Comparison of ENCODE assay signal across 8 cellular contexts in genomic region chr21:32569261-32570230, GRCh38. TPM values are rescaled to one million over a fixed set of nuclear protein-coding genes. Genes with fewer than 3 reads are reported as not detected.
A peak's percentile ranks its signal among the peaks of the same experiment; 100 is the strongest.
DNase-seq lines count a peak whose midpoint lies in the region; ATAC-seq and TF ChIP-seq lines count a peak whose summit lies in the region.

No MANE protein-coding gene starts in this region.

- peak; percentile 56 for DNase-seq in DMS79 (lab: John Stamatoyannopoulos, UW)
- peak; percentile 96 for DNase-seq in GM23338 (ENCODE audit: low spot score)
- DNase-seq in LoVo (ENCODE audit: low spot score): peak; percentile 80
- DNase-seq in SHP77 treated with DMSO at 0.1 percent for 48 hours (lab: John Stamatoyannopoulos, UW): peak; percentile 54
- peak; percentile 86 for DNase-seq in activated gamma-delta T cell treated with Interleukin-2 at 50 U/mL for 16 hours
- peak; percentile 70 for DNase-seq in foreskin melanocyte
- peak; percentile 82 for DNase-seq in neural crest cell (ENCODE audit: low read depth, low spot score)

- no peaks in the 10 kb centered on the region for H3K9me2 ChIP-seq in GM23338 (ENCODE audit: insufficient read depth)

- no peaks in the 10 kb centered on the region for H3K79me2 ChIP-seq in GM23338 (replicated peaks; ENCODE audit: insufficient read depth)

- H3K4me2 ChIP-seq in GM23338: peak overlapping the region; percentile 99

- H3K36me3 Mint-ChIP-seq in GM23338 (ENCODE audit: low read depth): peaks cover 34% of the 10 kb centered on the region
- peaks cover 25% of the 10 kb centered on the region for H3K36me3 Mint-ChIP-seq in neural crest cell (ENCODE audit: low read depth)
- peaks cover 6% of the 10 kb centered on the region for H3K36me3 Mint-ChIP-seq in stimulated activated naive CD8-positive, alpha-beta T cell treated with anti-CD3 and anti-CD28 coated beads, Interleukin-15, Interleukin-2, amounts not matched to agents 100 ng/mL and 50 ng/mL, for 24 hours (ENCODE audit: low read depth)

- peak overlapping the region; percentile 83; the same call in 1 of the 2 replicates for H3K27ac ChIP-seq in GM23338 (ENCODE audit: low read depth)

- peak overlapping the region; percentile 88 for H3K4me3 ChIP-seq in GM23338

- no peaks in the 10 kb centered on the region for H4K20me1 ChIP-seq in GM23338 (replicated peaks; ENCODE audit: insufficient read depth)

- H3K4me3 Mint-ChIP-seq in GM23338 (peak overlapping the region; percentile 78), neural crest cell (peak overlapping the region; percentile 93)
- peak overlapping the region; percentile 84 for H3K4me3 Mint-ChIP-seq in stimulated activated naive CD8-positive, alpha-beta T cell treated with anti-CD3 and anti-CD28 coated beads, Interleukin-15, Interleukin-2, amounts not matched to agents 100 ng/mL and 50 ng/mL, for 24 hours

- peak overlapping the region; percentile 100 for H2AFZ ChIP-seq in GM23338

- H3K36me3 ChIP-seq in GM23338 (ENCODE audit: insufficient read depth): no peaks in the 10 kb centered on the region

- H3K4me1 ChIP-seq in GM23338 (ENCODE audit: insufficient read depth): peaks cover 14% of the 10 kb centered on the region

- peaks cover 11% of the 10 kb centered on the region for H3K27me3 Mint-ChIP-seq in GM23338 (ENCODE audit: insufficient read depth, low read depth, poor library complexity)
- no peaks in the 10 kb centered on the region for H3K27me3 Mint-ChIP-seq in neural crest cell (ENCODE audit: low read depth)
- no peaks in the 10 kb centered on the region for H3K27me3 Mint-ChIP-seq in stimulated activated naive CD8-positive, alpha-beta T cell treated with anti-CD3 and anti-CD28 coated beads, Interleukin-15, Interleukin-2, amounts not matched to agents 100 ng/mL and 50 ng/mL, for 24 hours

- TF ChIP-seq CTCF in GM23338 (conservative IDR thresholded peaks at IDR 0.05; ENCODE audit: low read depth in 2 of 2) (peak; percentile 86 to 89), neural crest cell (conservative IDR thresholded peaks at IDR 0.05) (peak; percentile 91)

- peaks cover 22% of the 10 kb centered on the region for H3K4me1 Mint-ChIP-seq in GM23338
- peaks cover 24% of the 10 kb centered on the region for H3K4me1 Mint-ChIP-seq in neural crest cell
- H3K4me1 Mint-ChIP-seq in stimulated activated naive CD8-positive, alpha-beta T cell treated with anti-CD3 and anti-CD28 coated beads, Interleukin-15, Interleukin-2, amounts not matched to agents 100 ng/mL and 50 ng/mL, for 24 hours (ENCODE audit: low read depth): peaks cover 15% of the 10 kb centered on the region

- no peaks in the 10 kb centered on the region for H3F3A ChIP-seq in GM23338 (replicated peaks; ENCODE audit: low read depth)

- H3K27ac Mint-ChIP-seq in GM23338 (no peak overlapping the region; the same call in 1 of the 2 replicates), neural crest cell (ENCODE audit: unreplicated experiment) (peak overlapping the region; percentile 58)
- H3K27ac Mint-ChIP-seq in stimulated activated naive CD8-positive, alpha-beta T cell treated with anti-CD3 and anti-CD28 coated beads, Interleukin-15, Interleukin-2, amounts not matched to agents 100 ng/mL and 50 ng/mL, for 24 hours: peak overlapping the region; percentile 6

- H3K27me3 ChIP-seq in GM23338 (ENCODE audit: insufficient read depth): no peaks in the 10 kb centered on the region

- peaks cover 28% of the 10 kb centered on the region for H3K9me3 Mint-ChIP-seq in GM23338
- peaks cover 11% of the 10 kb centered on the region for H3K9me3 Mint-ChIP-seq in neural crest cell
- peaks cover 8% of the 10 kb centered on the region for H3K9me3 Mint-ChIP-seq in stimulated activated naive CD8-positive, alpha-beta T cell treated with anti-CD3 and anti-CD28 coated beads, Interleukin-15, Interleukin-2, amounts not matched to agents 100 ng/mL and 50 ng/mL, for 24 hours

- peak; percentile 95 for ATAC-seq in GM23338

TF ChIP-seq in GM23338, 12 proteins besides CTCF, POLR2A, EP300 and RAD21 (continues in another document):
- TF ChIP-seq STAT1 (IDR thresholded peaks at IDR 0.05; ENCODE audit: unreplicated experiment) (no peak), POLR2AphosphoS5 (IDR thresholded peaks at IDR 0.05; ENCODE audit: low read depth) (peak; percentile 39; the same call in 1 of the 2 replicates), ZNF114 (CRISPR knock-in tag; IDR thresholded peaks at IDR 0.05) (no peak), NANOG (IDR thresholded peaks at IDR 0.05; ENCODE audit: borderline replicate concordance) (no peak), CREB1 (CRISPR knock-in tag; IDR thresholded peaks at IDR 0.05; ENCODE audit: low read depth) (peak; percentile 44; the same call in 1 of the 2 replicates), ETS1 (IDR thresholded peaks at IDR 0.05) (no peak), EZH2 (IDR thresholded peaks at IDR 0.05; ENCODE audit: low read depth, unreplicated experiment) (no peak), ZNF331 (CRISPR knock-in tag; IDR thresholded peaks at IDR 0.05; ENCODE audit: low read depth) (no peak), ZNF462 (CRISPR knock-in tag; IDR thresholded peaks at IDR 0.05) (no peak), JUNB (IDR thresholded peaks at IDR 0.05; ENCODE audit: unreplicated experiment) (no peak)

RNA-seq across cellular contexts. Expression of gene TCP10L, which starts 15.8 kb away (rescaled TPM):
- total RNA-seq in GM23338 (2014; rRNA removed; shearing (Covaris generic)): 0.10 and 0.12 TPM in 2 replicates
- 0.65 and 1.5 TPM in 2 replicates for polyA plus RNA-seq in GM23338 (2016; fragmentation: Nextera tagmentation; extraction: Ambion mirVana)
- 1.7 and 2.2 TPM in 2 replicates for total RNA-seq in neural crest cell

RNA-seq across cellular contexts. Expression of gene CFAP298, which starts 42.6 kb away (rescaled TPM):
- 37.8 and 46.6 TPM in 2 replicates for total RNA-seq in GM23338 (2014; rRNA removed; shearing (Covaris generic))
- 152 and 157 TPM in 2 replicates for polyA plus RNA-seq in GM23338 (2016; fragmentation: Nextera tagmentation; extraction: Ambion mirVana)
- 44.7 and 46.3 TPM in 2 replicates for total RNA-seq in neural crest cell

Comparison
In these comparisons a context has a peak if more than half of its experiments do, and no peak if none do; other contexts are left out.
1. Peak in every context shown above with its lines: DNase-seq, ATAC-seq, H3K4me3 ChIP-seq and H3K27ac ChIP-seq.